Comparison of ENCODE assay signal across 17 cellular contexts in genomic region chr11:20024172-20024935, GRCh38.
DNase-seq lines count a peak whose midpoint lies in the region; ATAC-seq and TF ChIP-seq lines count a peak whose summit lies in the region.
"Had no signal": no experiment of that assay in that cellular context is flagged by ENCODE, and none has a peak within 500 bp of the region (broad histone marks: within the 10 kb centered on the region; RNA-seq: fewer than 3 reads in every experiment).

No MANE protein-coding gene starts in this region.

- ATAC-seq in GM21390 (IDR thresholded peaks at IDR 0.05; ENCODE audit: unreplicated experiment) (no peak), GM21529 (IDR thresholded peaks at IDR 0.05; ENCODE audit: unreplicated experiment) (no peak)
- ATAC-seq: activated T-cell treated with anti-CD3 and anti-CD28 coated beads, Interleukin-2, amount 50 U/mL, for 4 hours; Right ventricle myocardium inferior had no signal

- no peaks in the 10 kb centered on the region for H3K79me2 ChIP-seq in parathyroid adenoma

- WGBS in HUES64, result 40% methylated on average over 6 of the region's 6 CpGs

- H3K4me2 ChIP-seq in parathyroid adenoma (ENCODE audit: low read length), result peak overlapping the region; percentile 49

- H3K27ac ChIP-seq in HUES64 (ENCODE audit: low read depth, low read length) (peak overlapping the region; percentile 89), brain microvascular endothelial cell (no peak overlapping the region), parathyroid adenoma (no peak overlapping the region)
- H3K27ac ChIP-seq: C4-2B had no signal

- peak overlapping the region; percentile 65; the same call in 1 of the 2 replicates for H3K9ac ChIP-seq in HUES64 (ENCODE audit: low read depth, low read length)
- no peak overlapping the region for H3K9ac ChIP-seq in parathyroid adenoma

- H3K4me1 ChIP-seq in HUES64 (ENCODE audit: insufficient read depth, low read length) (peaks cover 81% of the 10 kb centered on the region), parathyroid adenoma (peaks cover 10% of the 10 kb centered on the region)

- H3K4me3 ChIP-seq in HUES64 (ENCODE audit: low read length) (peak overlapping the region; percentile 77), brain microvascular endothelial cell (ENCODE audit: low read depth, low read length) (peak overlapping the region; percentile 56), iPS-11a (ENCODE audit: low read depth, low read length) (peak overlapping the region; percentile 51), parathyroid adenoma (ENCODE audit: low read depth, low read length) (peak overlapping the region; percentile 45)
- H3K4me3 ChIP-seq: thoracic aorta had no signal

- no peaks in the 10 kb centered on the region; the same call in 1 of the 2 replicates for H3K27me3 ChIP-seq in HUES64 (ENCODE audit: insufficient read depth, low read length)
- H3K27me3 ChIP-seq in brain microvascular endothelial cell (replicated peaks), result no peaks in the 10 kb centered on the region
- H3K27me3 ChIP-seq in parathyroid adenoma (ENCODE audit: control insufficient read depth, insufficient read depth, low read length), result no peaks in the 10 kb centered on the region

- TF ChIP-seq CTCF in brain microvascular endothelial cell (IDR thresholded peaks at IDR 0.05; ENCODE audit: low read depth, low read length, missing control alignments) (no peak), parathyroid adenoma (IDR thresholded peaks at IDR 0.05) (no peak)

- H3K9me3 ChIP-seq in HUES64 (ENCODE audit: insufficient read depth, low read depth, low read length), result no peaks in the 10 kb centered on the region
- H3K9me3 ChIP-seq in parathyroid adenoma (ENCODE audit: control insufficient read depth, low read length), result no peaks in the 10 kb centered on the region
- H3K9me3 ChIP-seq: thoracic aorta had no signal

- no peak overlapping the region for H2AFZ ChIP-seq in parathyroid adenoma

- H3K36me3 ChIP-seq in HUES64 (ENCODE audit: insufficient read depth, low read length) (no peaks in the 10 kb centered on the region), brain microvascular endothelial cell (replicated peaks) (no peaks in the 10 kb centered on the region), parathyroid adenoma (ENCODE audit: control insufficient read depth, insufficient read depth, low read length) (no peaks in the 10 kb centered on the region)
- H3K36me3 ChIP-seq: thoracic aorta had no signal

- DNase-seq in brain microvascular endothelial cell, result no peak
- no peak for DNase-seq in activated CD4-positive, alpha-beta T cell treated with anti-CD3 and anti-CD28 coated beads for 48 hours
- DNase-seq in C1 segment of cervical spinal cord (lab: John Stamatoyannopoulos, UW), result no peak
- DNase-seq: activated CD4-positive, alpha-beta T cell treated with anti-CD3 and anti-CD28 coated beads, Interleukin-2, amount 50 U/mL, for 1 hour; activated T-cell treated with anti-CD3 and anti-CD28 coated beads, Interleukin-2, amount 50 U/mL, for 4 hours; dermis blood vessel endothelial cell; EL; MV-4-11; NCI-H774 had no signal

- in situ Hi-C loops in brain microvascular endothelial cell (cut with HindIII; ENCODE audit: low pct_ligation_motif_present, low sequenced_read_pairs), result no loop called here
